8 cellular contexts compared by ENCODE assay signal in the genomic region with DNA sequence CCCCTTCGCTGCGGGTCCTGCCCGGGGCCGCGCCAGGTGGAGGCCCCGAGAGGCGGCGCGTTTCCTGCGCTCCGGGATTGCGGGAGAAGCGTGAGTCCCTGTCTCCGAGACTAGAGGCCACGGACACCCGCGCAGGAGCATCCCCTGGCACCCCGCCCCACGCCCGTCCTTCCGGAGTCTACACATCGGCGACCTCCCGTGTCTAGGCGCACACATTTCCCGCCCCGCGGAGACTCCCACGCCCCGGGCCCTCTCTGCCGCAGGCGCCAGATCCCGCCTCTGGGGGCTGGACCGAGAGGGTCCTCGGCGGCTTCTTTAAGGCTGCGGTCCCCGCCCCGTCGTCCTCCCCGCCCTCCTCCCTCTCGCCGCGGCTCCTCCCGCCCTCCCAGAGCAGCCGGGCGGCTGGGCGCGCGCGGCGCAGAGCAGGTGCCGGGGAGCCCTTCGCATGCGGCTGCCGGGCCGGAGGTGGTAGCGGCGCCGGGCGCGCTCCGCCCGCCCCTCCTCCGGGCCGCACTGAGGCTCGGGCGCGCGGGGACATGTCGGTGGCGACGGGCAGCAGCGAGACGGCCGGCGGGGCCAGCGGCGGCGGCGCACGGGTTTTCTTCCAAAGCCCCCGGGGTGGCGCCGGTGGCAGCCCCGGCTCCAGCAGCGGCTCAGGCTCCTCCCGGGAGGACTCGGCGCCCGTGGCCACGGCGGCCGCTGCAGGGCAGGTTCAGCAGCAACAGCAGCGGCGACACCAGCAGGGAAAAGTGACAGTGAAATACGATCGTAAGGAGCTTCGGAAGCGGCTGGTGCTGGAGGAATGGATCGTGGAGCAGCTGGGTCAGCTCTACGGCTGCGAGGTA. TPM values are rescaled to one million over a fixed set of nuclear protein-coding genes. Genes with fewer than 3 reads are reported as not detected.
DNase-seq lines count a peak whose midpoint lies in the region; ATAC-seq and TF ChIP-seq lines count a peak whose summit lies in the region.

A gene with protein sequence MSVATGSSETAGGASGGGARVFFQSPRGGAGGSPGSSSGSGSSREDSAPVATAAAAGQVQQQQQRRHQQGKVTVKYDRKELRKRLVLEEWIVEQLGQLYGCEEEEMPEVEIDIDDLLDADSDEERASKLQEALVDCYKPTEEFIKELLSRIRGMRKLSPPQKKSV (plus strand): TSS at position 388 of the 845 bp plus-strand sequence. CDS start 149 bp downstream, at position 537.

- H3K36me3 ChIP-seq in endocrine pancreas (ENCODE audit: control insufficient read depth, insufficient read depth, low read length): no peaks in the 10 kb centered on the region
- no peaks in the 10 kb centered on the region for H3K36me3 ChIP-seq in thoracic aorta

- H3K4me1 ChIP-seq in endocrine pancreas (ENCODE audit: control insufficient read depth, insufficient read depth, low read length) (peaks cover 9% of the 10 kb centered on the region), thoracic aorta (ENCODE audit: control insufficient read depth in 1 of 2, low read depth in 2 of 2) (peaks cover 10 to 25% of the 10 kb centered on the region in 2 donors)

- DNase-seq in AG09309 (ENCODE audit: low read depth): no peak
- DNase-seq in HFFc6: no peak
- peak; percentile 63 for DNase-seq in SW480 (ENCODE audit: low spot score)
- peak in 1 of 2 experiments; percentile 51 for DNase-seq in mesothelial cell of epicardium (ENCODE audit: low spot score in 2 of 2, unreplicated experiment in 2 of 2)
- no peak for DNase-seq in thoracic aorta (ENCODE audit: low spot score)
- DNase-seq in SK-N-DZ (ENCODE audit: low spot score): no peak

- H3K4me3 Mint-ChIP-seq in HFFc6 (peak within 1 kb of the TSS; percentile 72), mesothelial cell of epicardium (peak within 1 kb of the TSS; percentile 62)

- H3K36me3 Mint-ChIP-seq in HFFc6 (ENCODE audit: low read depth): no peaks in the 10 kb centered on the region
- no peaks in the 10 kb centered on the region for H3K36me3 Mint-ChIP-seq in mesothelial cell of epicardium

- no peak within 1 kb of the TSS for H3K27ac ChIP-seq in thoracic aorta

- H3K4me3 ChIP-seq in AG09309 (ENCODE audit: control insufficient read depth, low read depth, low read length) (peak within 1 kb of the TSS; percentile 55), endocrine pancreas (ENCODE audit: control insufficient read depth, insufficient read depth, low read length) (peak within 1 kb of the TSS; percentile 86), thoracic aorta (peak within 1 kb of the TSS; percentile 69)

- peaks cover 5% of the 10 kb centered on the region for H3K4me1 Mint-ChIP-seq in HFFc6 (ENCODE audit: low read depth)
- H3K4me1 Mint-ChIP-seq in mesothelial cell of epicardium: peaks cover 10% of the 10 kb centered on the region

- peaks cover 32% of the 10 kb centered on the region for H3K27me3 Mint-ChIP-seq in HFFc6 (ENCODE audit: insufficient read depth)
- H3K27me3 Mint-ChIP-seq in mesothelial cell of epicardium (ENCODE audit: low read depth): peaks cover 94% of the 10 kb centered on the region

- H3K27me3 ChIP-seq in endocrine pancreas (ENCODE audit: control insufficient read depth, insufficient read depth, low read length) (no peaks in the 10 kb centered on the region), thoracic aorta (replicated peaks; ENCODE audit: insufficient read depth) (peaks cover 11% of the 10 kb centered on the region)

- H3K9me3 Mint-ChIP-seq in HFFc6: no peaks in the 10 kb centered on the region
- H3K9me3 Mint-ChIP-seq in mesothelial cell of epicardium: no peaks in the 10 kb centered on the region

- TF ChIP-seq CTCF in AG09309 (IDR thresholded peaks at IDR 0.05; ENCODE audit: control insufficient read depth, insufficient read depth, low read depth, low read length, missing control alignments) (no peak), HFFc6 (IDR thresholded peaks at IDR 0.05) (no peak), mesothelial cell of epicardium (IDR thresholded peaks at IDR 0.05; ENCODE audit: unreplicated experiment) (no peak), thoracic aorta (IDR thresholded peaks at IDR 0.05) (no peak)

- H3K9me3 ChIP-seq in endocrine pancreas (ENCODE audit: control insufficient read depth, low read length) (no peaks in the 10 kb centered on the region), thoracic aorta (no peaks in the 10 kb centered on the region)

- H3K9ac ChIP-seq in endocrine pancreas (ENCODE audit: control insufficient read depth, insufficient read depth, low read length): peak within 1 kb of the TSS; percentile 96

- no peak for ATAC-seq in thoracic aorta (ENCODE audit: insufficient number of reproducible peaks, low FRiP score, low read depth)
- ATAC-seq in GM21526 (IDR thresholded peaks at IDR 0.05; ENCODE audit: low FRiP score, unreplicated experiment): no peak

- H3K27ac Mint-ChIP-seq in HFFc6: no peak within 1 kb of the TSS
- no peak within 1 kb of the TSS for H3K27ac Mint-ChIP-seq in mesothelial cell of epicardium

RNA-seq across cellular contexts. Expression of the gene that starts here (rescaled TPM):
- total RNA-seq in HFFc6 (2021; fragmentation: NEBNext Ultra II Directional; extraction: Animal tissue kit (Norgen Biotek cat#: 25700)): under 1 TPM in 1 of 6 experiments, not detected in 5; 0.17 TPM
- total RNA-seq in mesothelial cell of epicardium: 0.16 to 0.38 TPM (median 0.27 TPM) in 3 replicates
- 1 to 10 TPM in 1 of 2 donors, under 1 TPM in 1; 0.95 to 1.3 TPM for total RNA-seq in thoracic aorta
- not detected in 2 replicates for polyA plus RNA-seq in SK-N-DZ (2014; cell fraction: cytosol; rRNA removed)
- not detected in 2 replicates for polyA plus RNA-seq in SK-N-DZ (2014; cell fraction: nucleus; rRNA removed)
